ENCODE assay signal across 1 cellular context in the genomic region with DNA sequence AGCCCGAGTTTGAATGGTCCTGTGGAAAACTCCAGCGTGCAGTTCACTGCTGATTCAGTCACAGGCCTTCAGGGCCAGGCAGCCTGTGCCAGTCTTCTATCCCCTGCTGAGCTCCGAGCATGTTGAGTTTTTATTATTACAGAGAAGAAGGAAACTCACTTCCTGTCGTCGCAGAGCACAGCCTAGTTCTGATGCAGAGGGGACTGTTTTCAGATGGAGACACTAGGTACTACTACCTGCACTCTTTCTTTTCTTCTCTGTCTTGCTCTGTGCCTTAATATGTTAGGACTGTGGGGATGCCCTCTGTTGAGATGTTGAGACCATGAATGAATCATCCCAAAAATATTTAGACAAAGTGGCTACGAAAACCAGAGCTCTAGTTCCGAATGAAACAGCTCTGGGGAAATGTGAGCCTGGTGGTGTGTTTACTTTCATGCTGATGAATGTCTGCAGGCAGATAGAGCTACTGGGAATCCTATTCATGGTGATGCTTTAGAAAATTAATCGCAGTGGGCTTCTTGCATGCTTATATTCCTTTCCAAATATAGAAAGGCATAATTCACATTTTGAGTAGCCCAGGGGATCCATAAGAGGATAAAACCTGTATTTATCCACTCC.
A peak's percentile ranks its signal among the peaks of the same experiment; 100 is the strongest.
TF ChIP-seq lines count a peak whose summit lies in the region.

No MANE protein-coding gene starts in this region.

TF ChIP-seq in SK-N-SH, 30 proteins besides CTCF, POLR2A, EP300 and RAD21 (continued from another document):
- TF ChIP-seq MEF2A (IDR thresholded peaks at IDR 0.05; ENCODE audit: borderline replicate concordance, low read depth) (no peak), TCF12 (IDR thresholded peaks at IDR 0.05) (peak; percentile 89), CHD2 (IDR thresholded peaks at IDR 0.05; ENCODE audit: low read length, partially characterized antibody) (no peak), IRF3 (IDR thresholded peaks at IDR 0.05; ENCODE audit: low read depth, low read length) (no peak), NRF1 (IDR thresholded peaks at IDR 0.05; ENCODE audit: low read depth, low read length) (no peak), PBX3 (IDR thresholded peaks at IDR 0.05) (peak; percentile 77), JUND (IDR thresholded peaks at IDR 0.05) (peak; percentile 80), POLR2AphosphoS5 (IDR thresholded peaks at IDR 0.05; ENCODE audit: low read depth, low read length) (peak; percentile 50; the same call in 1 of the 2 replicates), FOXJ3 (CRISPR knock-in tag; IDR thresholded peaks at IDR 0.05) (no peak), GATA2 (CRISPR knock-in tag; IDR thresholded peaks at IDR 0.05) (no peak)
- TF ChIP-seq, protein P1, sequence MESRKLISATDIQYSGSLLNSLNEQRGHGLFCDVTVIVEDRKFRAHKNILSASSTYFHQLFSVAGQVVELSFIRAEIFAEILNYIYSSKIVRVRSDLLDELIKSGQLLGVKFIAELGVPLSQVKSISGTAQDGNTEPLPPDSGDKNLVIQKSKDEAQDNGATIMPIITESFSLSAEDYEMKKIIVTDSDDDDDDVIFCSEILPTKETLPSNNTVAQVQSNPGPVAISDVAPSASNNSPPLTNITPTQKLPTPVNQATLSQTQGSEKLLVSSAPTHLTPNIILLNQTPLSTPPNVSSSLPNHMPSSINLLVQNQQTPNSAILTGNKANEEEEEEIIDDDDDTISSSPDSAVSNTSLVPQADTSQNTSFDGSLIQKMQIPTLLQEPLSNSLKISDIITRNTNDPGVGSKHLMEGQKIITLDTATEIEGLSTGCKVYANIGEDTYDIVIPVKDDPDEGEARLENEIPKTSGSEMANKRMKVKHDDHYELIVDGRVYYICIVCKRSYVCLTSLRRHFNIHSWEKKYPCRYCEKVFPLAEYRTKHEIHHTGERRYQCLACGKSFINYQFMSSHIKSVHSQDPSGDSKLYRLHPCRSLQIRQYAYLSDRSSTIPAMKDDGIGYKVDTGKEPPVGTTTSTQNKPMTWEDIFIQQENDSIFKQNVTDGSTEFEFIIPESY (IDR thresholded peaks at IDR 0.05; ENCODE audit: borderline replicate concordance, low read depth), result no peak
- TF ChIP-seq, protein P2, sequence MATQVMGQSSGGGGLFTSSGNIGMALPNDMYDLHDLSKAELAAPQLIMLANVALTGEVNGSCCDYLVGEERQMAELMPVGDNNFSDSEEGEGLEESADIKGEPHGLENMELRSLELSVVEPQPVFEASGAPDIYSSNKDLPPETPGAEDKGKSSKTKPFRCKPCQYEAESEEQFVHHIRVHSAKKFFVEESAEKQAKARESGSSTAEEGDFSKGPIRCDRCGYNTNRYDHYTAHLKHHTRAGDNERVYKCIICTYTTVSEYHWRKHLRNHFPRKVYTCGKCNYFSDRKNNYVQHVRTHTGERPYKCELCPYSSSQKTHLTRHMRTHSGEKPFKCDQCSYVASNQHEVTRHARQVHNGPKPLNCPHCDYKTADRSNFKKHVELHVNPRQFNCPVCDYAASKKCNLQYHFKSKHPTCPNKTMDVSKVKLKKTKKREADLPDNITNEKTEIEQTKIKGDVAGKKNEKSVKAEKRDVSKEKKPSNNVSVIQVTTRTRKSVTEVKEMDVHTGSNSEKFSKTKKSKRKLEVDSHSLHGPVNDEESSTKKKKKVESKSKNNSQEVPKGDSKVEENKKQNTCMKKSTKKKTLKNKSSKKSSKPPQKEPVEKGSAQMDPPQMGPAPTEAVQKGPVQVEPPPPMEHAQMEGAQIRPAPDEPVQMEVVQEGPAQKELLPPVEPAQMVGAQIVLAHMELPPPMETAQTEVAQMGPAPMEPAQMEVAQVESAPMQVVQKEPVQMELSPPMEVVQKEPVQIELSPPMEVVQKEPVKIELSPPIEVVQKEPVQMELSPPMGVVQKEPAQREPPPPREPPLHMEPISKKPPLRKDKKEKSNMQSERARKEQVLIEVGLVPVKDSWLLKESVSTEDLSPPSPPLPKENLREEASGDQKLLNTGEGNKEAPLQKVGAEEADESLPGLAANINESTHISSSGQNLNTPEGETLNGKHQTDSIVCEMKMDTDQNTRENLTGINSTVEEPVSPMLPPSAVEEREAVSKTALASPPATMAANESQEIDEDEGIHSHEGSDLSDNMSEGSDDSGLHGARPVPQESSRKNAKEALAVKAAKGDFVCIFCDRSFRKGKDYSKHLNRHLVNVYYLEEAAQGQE (IDR thresholded peaks at IDR 0.05; ENCODE audit: low read depth, low read length), result no peak
